ENCODE assay signal across 15 cellular contexts in the genomic region with DNA sequence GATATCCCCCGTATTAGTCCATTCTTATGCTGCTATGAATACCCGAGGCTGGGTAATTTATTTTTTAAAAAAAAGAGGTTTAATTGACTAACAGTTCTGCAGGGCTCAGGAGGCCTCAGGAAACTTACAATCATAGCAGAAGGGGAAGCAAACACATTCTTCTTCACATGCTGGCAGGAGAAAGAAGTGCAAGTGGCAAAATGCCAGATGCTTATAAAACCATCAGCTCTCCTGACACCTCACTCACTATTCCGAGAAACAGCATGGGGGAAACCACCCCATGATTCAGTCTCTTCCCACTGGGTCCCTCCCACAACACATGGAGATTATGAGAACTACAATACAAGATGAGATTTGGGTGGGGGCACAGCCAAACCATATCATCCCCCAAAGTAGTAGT.
DNase-seq lines count a peak whose midpoint lies in the region; ATAC-seq and TF ChIP-seq lines count a peak whose summit lies in the region.
"Had no signal": no experiment of that assay in that cellular context is flagged by ENCODE, and none has a peak within 500 bp of the region (broad histone marks: within the 10 kb centered on the region; RNA-seq: fewer than 3 reads in every experiment).

No MANE protein-coding gene starts in this region.

- H3K4me1 ChIP-seq in HEK293 (ENCODE audit: control insufficient read depth, insufficient read depth, low read length), result no peaks in the 10 kb centered on the region
- no peaks in the 10 kb centered on the region for H3K4me1 ChIP-seq in body of pancreas
- H3K4me1 ChIP-seq: upper lobe of left lung had no signal

- H3K27ac ChIP-seq in HEK293 (ENCODE audit: extremely low read depth, low read depth, low read length) (no peak overlapping the region), body of pancreas (no peak overlapping the region)
- H3K27ac ChIP-seq: upper lobe of left lung had no signal

- intact Hi-C loops in body of pancreas (cut with DNase I), result no loop called here

- TF ChIP-seq POLR2A in body of pancreas (IDR thresholded peaks at IDR 0.05), result no peak

- H3K4me3 ChIP-seq in AG10803 (ENCODE audit: low read length) (no peak overlapping the region), HEK293 (ENCODE audit: low read depth, low read length) (no peak overlapping the region), fibroblast of mammary gland (ENCODE audit: control insufficient read depth, low read depth, low read length) (no peak overlapping the region), body of pancreas (no peak overlapping the region), H7 (ENCODE audit: insufficient read depth, low read depth, low read length) (no peak overlapping the region)
- H3K4me3 ChIP-seq: upper lobe of left lung had no signal

- no peaks in the 10 kb centered on the region for H3K36me3 ChIP-seq in HEK293 (ENCODE audit: control insufficient read depth in 2 of 2, insufficient read depth in 1 of 2, low read length in 2 of 2)
- H3K36me3 ChIP-seq in body of pancreas (replicated peaks in 1 of 2; ENCODE audit: insufficient read depth in 1 of 2, low read depth in 2 of 2), result no peaks in the 10 kb centered on the region
- no peaks in the 10 kb centered on the region for H3K36me3 ChIP-seq in H7 (replicated peaks; ENCODE audit: control insufficient read depth, insufficient read depth, low read length)
- H3K36me3 ChIP-seq: upper lobe of left lung had no signal

- CTCF ChIA-PET in HEK293 (lab: Yijun Ruan, JAX), result interaction anchor here (0.6 kb wide), 1 partner anchor 58 kb away, joined by 3 read pairs; no protein-coding TSS in a partner anchor

- H3K27me3 ChIP-seq in body of pancreas, result no peaks in the 10 kb centered on the region
- no peaks in the 10 kb centered on the region for H3K27me3 ChIP-seq in H7 (ENCODE audit: control insufficient read depth, insufficient read depth, low read length)
- H3K27me3 ChIP-seq: upper lobe of left lung had no signal

- POLR2A ChIA-PET in HEK293 (lab: Yijun Ruan, JAX), result no interaction called here

- ATAC-seq in body of pancreas, result no peak
- no peak for ATAC-seq in HG03095 (IDR thresholded peaks at IDR 0.05; ENCODE audit: unreplicated experiment)
- ATAC-seq: activated T-cell treated with anti-CD3 and anti-CD28 coated beads, Interleukin-2, amount 50 U/mL, for 72 hours had no signal

- H3K9me3 ChIP-seq in HEK293 (ENCODE audit: control insufficient read depth, insufficient read depth, low read depth, low read length) (no peaks in the 10 kb centered on the region), body of pancreas (no peaks in the 10 kb centered on the region)
- H3K9me3 ChIP-seq: SK-N-SH had no signal

- DNase-seq in AG10803 (ENCODE audit: low read depth) (peak; percentile 11), RKO (ENCODE audit: low spot score) (peak; percentile 77), fibroblast of mammary gland (ENCODE audit: low read depth) (peak; percentile 66), body of pancreas (no peak), NCI-H2081 treated with DMSO at 0.1 percent for 48 hours (lab: John Stamatoyannopoulos, UW) (no peak), H7 (no peak)
- DNase-seq: activated T-cell treated with anti-CD3 and anti-CD28 coated beads, Interleukin-2, amount 50 U/mL, for 72 hours; DND-41; kidney glomerular epithelial cell; NCI-H1930; SK-N-SH; stimulated activated naive CD4-positive, alpha-beta T cell; upper lobe of left lung had no signal

- 44 to 50% methylated on average over 3 of the region's 3 CpGs for WGBS in body of pancreas, 2 donors

- TF ChIP-seq CTCF in AG10803 (conservative IDR thresholded peaks at IDR 0.05; ENCODE audit: low read length) (no peak), HEK293 (tag by site-specific recombination; IDR thresholded peaks at IDR 0.05) (no peak), fibroblast of mammary gland (conservative IDR thresholded peaks at IDR 0.05; ENCODE audit: control insufficient read depth, insufficient read depth, low read depth, low read length) (no peak), body of pancreas (IDR thresholded peaks at IDR 0.05) (no peak)

TF ChIP-seq in HEK293, 187 proteins besides CTCF, POLR2A, EP300 and RAD21:
- TF ChIP-seq ZNF707 (tag by site-specific recombination; IDR thresholded peaks at IDR 0.05) (no peak), ZSCAN30 (tag by site-specific recombination; IDR thresholded peaks at IDR 0.05) (no peak), SETDB1 (IDR thresholded peaks at IDR 0.05; ENCODE audit: insufficient read length, low read length) (peak; percentile 63)

Comparison
In these comparisons a context has a peak if more than half of its experiments do, and no peak if none do; other contexts are left out.
1. DNase-seq: peak in AG10803 (single experiment), RKO (single experiment) and fibroblast of mammary gland (single experiment); none in body of pancreas (0 of 4), NCI-H2081 treated with DMSO at 0.1 percent for 48 hours (single experiment) and H7 (single experiment).